In genomic region chr1:204499511-204500468, GRCh38 we compare ENCODE assay signal across 18 cellular contexts.
"Had no signal": no experiment of that assay in that cellular context is flagged by ENCODE, and none has a peak within 500 bp of the region (broad histone marks: within the 10 kb centered on the region; RNA-seq: fewer than 3 reads in every experiment).

No MANE protein-coding gene starts in this region.

- DNase-seq: activated naive CD4-positive, alpha-beta T cell; anterior cingulate cortex; brain microvascular endothelial cell; effector CD8-positive, alpha-beta T cell; foreskin fibroblast; hypothalamus; kidney glomerular epithelial cell; lower lobe of right lung; ovary; sigmoid colon; spleen; stomach had no signal

- H3K9ac ChIP-seq: neural progenitor cell had no signal

- H3K27me3 ChIP-seq: ovary, sigmoid colon, spleen, stomach had no signal

- H2AFZ ChIP-seq: neural progenitor cell had no signal

- H3K4me3 ChIP-seq: lower lobe of right lung, neural progenitor cell, ovary, sigmoid colon, spleen, stomach, thoracic aorta had no signal

- FAIRE-seq: endothelial cell of umbilical vein, TTC549 had no signal

- H3K9me3 Mint-ChIP-seq: activated T-helper 1 cell treated with anti-CD3 and anti-CD28 coated beads, Interleukin-12 subunit alpha, Interleukin-12 subunit beta, Interleukin-2, Interleukin-4 antibody, amounts not matched to agents 30 ng/mL and 10 ng/mL and 1 ng/mL, durations not matched to agents 14 hours and 24 hours and 36 hours; mesothelial cell of epicardium; neural progenitor cell had no signal

- H3K4me1 ChIP-seq: neural progenitor cell had no signal

- H3K4me3 Mint-ChIP-seq: activated T-helper 1 cell treated with anti-CD3 and anti-CD28 coated beads, Interleukin-12 subunit alpha, Interleukin-12 subunit beta, Interleukin-2, Interleukin-4 antibody, amounts not matched to agents 30 ng/mL and 10 ng/mL and 1 ng/mL, durations not matched to agents 14 hours and 24 hours and 36 hours; mesothelial cell of epicardium; neural progenitor cell had no signal

- H3K27ac Mint-ChIP-seq: activated T-helper 1 cell treated with anti-CD3 and anti-CD28 coated beads, Interleukin-12 subunit alpha, Interleukin-12 subunit beta, Interleukin-2, Interleukin-4 antibody, amounts not matched to agents 30 ng/mL and 10 ng/mL and 1 ng/mL, durations not matched to agents 14 hours and 24 hours and 36 hours; mesothelial cell of epicardium; neural progenitor cell had no signal

- H3K36me3 Mint-ChIP-seq: mesothelial cell of epicardium, neural progenitor cell had no signal

- H3K27ac ChIP-seq: brain microvascular endothelial cell, lower lobe of right lung, neural progenitor cell, ovary, sigmoid colon, stomach, thoracic aorta had no signal

- H3K4me2 ChIP-seq: neural progenitor cell had no signal

- H3K36me3 ChIP-seq: brain microvascular endothelial cell, lower lobe of right lung, neural progenitor cell, ovary, sigmoid colon, spleen, stomach, thoracic aorta had no signal

- H3K9me3 ChIP-seq: lower lobe of right lung, ovary, sigmoid colon, stomach, thoracic aorta had no signal

- ATAC-seq: lower lobe of right lung had no signal
